Comparison of ENCODE assay signal across 14 cellular contexts in the genomic region with DNA sequence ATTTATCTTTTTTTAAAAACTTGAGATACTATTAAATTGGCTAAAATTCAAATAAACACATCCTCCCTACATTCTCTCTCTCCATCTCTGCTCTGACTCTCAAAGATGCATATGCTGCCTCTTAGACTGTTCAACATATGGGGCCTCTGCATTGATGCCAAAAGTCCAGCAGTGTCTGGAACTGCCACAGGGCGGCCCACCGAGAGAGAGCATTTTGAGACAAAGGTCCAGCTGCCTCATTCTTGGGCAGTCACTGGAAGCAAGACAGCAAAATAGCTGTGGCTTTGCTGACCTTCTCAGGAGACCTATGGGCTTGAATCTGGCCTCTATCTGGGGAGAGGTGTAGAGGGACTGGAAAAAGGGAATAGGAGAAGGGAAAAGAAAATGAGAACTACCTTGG. TPM values are rescaled to one million over a fixed set of nuclear protein-coding genes. Genes with fewer than 3 reads are reported as not detected.
DNase-seq lines count a peak whose midpoint lies in the region; ATAC-seq, FAIRE-seq and TF ChIP-seq lines count a peak whose summit lies in the region.
"Had no signal": no experiment of that assay in that cellular context is flagged by ENCODE, and none has a peak within 500 bp of the region (broad histone marks: within the 10 kb centered on the region; RNA-seq: fewer than 3 reads in every experiment).

No MANE protein-coding gene starts in this region.

- H3K36me3 ChIP-seq in adrenal gland (replicated peaks in 1 of 2): no peaks in the 10 kb centered on the region
- H3K36me3 ChIP-seq: colonic mucosa had no signal

- FAIRE-seq in D721Med (lab: Jason Lieb, UNC): no peak

- no peaks in the 10 kb centered on the region for H3K27me3 ChIP-seq in adrenal gland
- H3K27me3 ChIP-seq: colonic mucosa had no signal

- TF ChIP-seq CTCF in D721Med (IDR thresholded peaks at IDR 0.05; ENCODE audit: insufficient read depth, missing control alignments) (peak; percentile 25), VCaP (conservative IDR thresholded peaks at IDR 0.05) (no peak), adrenal gland (IDR thresholded peaks at IDR 0.05) (no peak)

- no peak for TF ChIP-seq POLR2A in adrenal gland (IDR thresholded peaks at IDR 0.05)

- ATAC-seq in HG02610 (IDR thresholded peaks at IDR 0.05; ENCODE audit: unreplicated experiment): no peak

- H3K27ac ChIP-seq in VCaP (peak overlapping the region; percentile 11; the same call in 1 of the 2 replicates), adrenal gland (no peak overlapping the region)
- H3K27ac ChIP-seq: colonic mucosa had no signal

- H3K4me1 ChIP-seq in adrenal gland (replicated peaks in 1 of 2): no peaks in the 10 kb centered on the region
- H3K4me1 ChIP-seq: colonic mucosa had no signal

- intact Hi-C loops in adrenal gland (cut with DNase I): no loop called here

- WGBS in adrenal gland, 4 donors: 46 to 62% (median 57%) methylated on average over 2 of the region's 2 CpGs

- in situ Hi-C loops in KBM-7 (cut with MboI; ENCODE audit: low pct_unique_long_range_greater_than_20kb, low sequenced_read_pairs): no loop called here

- DNase-seq in D721Med (ENCODE audit: insufficient read length, low spot score) (no peak), KBM-7 (peak; percentile 5), myocyte (ENCODE audit: low read depth) (peak; percentile 56), NCI-H2196 (lab: John Stamatoyannopoulos, UW; ENCODE audit: unreplicated experiment) (no peak), adrenal gland (no peak), HK-2 (ENCODE audit: unreplicated experiment) (no peak)
- DNase-seq: activated B cell treated with CpG ODN at 0.5 μM for 24 hours, activated gamma-delta T cell, colonic mucosa, head of caudate nucleus, mesendoderm, NCI-H1048 had no signal

- peaks cover 0 to 5% (median 0%) of the 10 kb centered on the region in 3 donors for H3K9me3 ChIP-seq in adrenal gland (replicated peaks in 1 of 3)
- H3K9me3 ChIP-seq: colonic mucosa had no signal

- no peak overlapping the region for H3K4me3 ChIP-seq in adrenal gland
- H3K4me3 ChIP-seq: colonic mucosa had no signal

RNA-seq across cellular contexts. Expression of a gene that starts 12.9 kb away (rescaled TPM):
- total RNA-seq in myocyte (not detected in 2 replicates), adrenal gland (not detected)
- polyA plus RNA-seq in myocyte (2012): not detected
- polyA plus RNA-seq in adrenal gland: not detected
- total RNA-seq: activated B cell treated with CpG ODN at 0.5 μM for 24 hours, colonic mucosa had no signal

RNA-seq across cellular contexts. Expression of a gene that starts 40.6 kb away (rescaled TPM):
- total RNA-seq in myocyte (10.2 and 12.0 TPM in 2 replicates), adrenal gland (10 to 100 TPM in 2 of 8 donors, 1 to 10 TPM in 6; 3.0 to 11.3 (median 9.2) TPM)
- polyA plus RNA-seq in myocyte (2012): 5.0 TPM
- polyA plus RNA-seq in adrenal gland: 1 to 10 TPM; 1.8 to 4.2 (median 2.4) TPM

Comparison
In these comparisons a context has a peak if more than half of its experiments do, and no peak if none do; other contexts are left out.
1. DNase-seq: peak in KBM-7 (single experiment) and myocyte (single experiment); none in D721Med (single experiment), NCI-H2196 (single experiment), adrenal gland (0 of 7) and HK-2 (single experiment).